Comparison of ENCODE assay signal across 8 cellular contexts in the genomic region with DNA sequence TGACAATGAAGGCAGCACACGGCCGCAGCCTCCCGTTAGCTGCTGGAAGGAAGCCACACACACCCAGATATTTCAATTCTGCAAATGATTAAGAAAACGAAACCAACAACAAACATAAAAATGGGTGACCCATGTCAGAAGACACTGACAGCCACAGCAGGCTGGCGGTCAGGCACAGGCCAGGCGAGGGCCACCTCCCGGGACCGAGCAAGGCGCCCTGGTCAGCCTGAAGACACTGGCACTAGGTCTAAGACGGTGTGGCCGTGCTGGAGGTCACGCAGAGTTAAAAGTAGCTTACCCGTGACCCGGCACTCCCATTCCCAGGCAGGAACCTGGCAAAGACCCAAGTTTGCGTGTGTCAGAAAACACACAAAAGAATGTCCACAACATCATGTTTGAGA.
DNase-seq lines count a peak whose midpoint lies in the region; ATAC-seq and TF ChIP-seq lines count a peak whose summit lies in the region.

No MANE protein-coding gene starts in this region.

- intact Hi-C loops in right lobe of liver (cut with DNase I): no loop called here
- intact Hi-C loops in transverse colon (cut with DNase I; ENCODE audit: low total_unique reads): no loop called here

- POLR2A ChIA-PET in activated CD4-positive, alpha-beta T cell treated with anti-CD3 and anti-CD28 coated beads, Interleukin-2, amount 10 ng/mL, durations not matched to agents 7 days and 5 days (lab: Charles Lee): interaction anchor here (0.6 kb wide), 1 partner anchor 8 kb away, joined by 3 read pairs; no protein-coding TSS in a partner anchor

- H3K9me3 ChIP-seq in right lobe of liver (no peaks in the 10 kb centered on the region), transverse colon (no peaks in the 10 kb centered on the region)

- H3K36me3 Mint-ChIP-seq in activated CD4-positive, alpha-beta T cell treated with anti-CD3 and anti-CD28 coated beads, Interleukin-2, amount 10 ng/mL, durations not matched to agents 7 days and 5 days (ENCODE audit: low read depth): peaks cover 43% of the 10 kb centered on the region

- peak overlapping the region; percentile 92 for H3K27ac Mint-ChIP-seq in activated CD4-positive, alpha-beta T cell treated with anti-CD3 and anti-CD28 coated beads, Interleukin-2, amount 10 ng/mL, durations not matched to agents 7 days and 5 days

- H3K4me1 ChIP-seq in right lobe of liver (peaks cover 0 to 20% (median 0%) of the 10 kb centered on the region in 4 donors), transverse colon (peaks cover 25 to 67% (median 39%) of the 10 kb centered on the region in 4 donors)

- H3K4me3 ChIP-seq in right lobe of liver (peak overlapping the region; percentile 2 to 55 (median 41)), transverse colon (peak overlapping the region in 3 of 4 donors; percentile 5 to 32 (median 19))

- H3K27me3 ChIP-seq in right lobe of liver (no peaks in the 10 kb centered on the region), transverse colon (no peaks in the 10 kb centered on the region)

- WGBS in right lobe of liver (ENCODE audit: insufficient coverage, low coverage, low lambda C conversion rate, missing lambda C conversion rate): 15% methylated on average over 11 of the region's 15 CpGs
- 23 to 34% methylated on average over 13 to 15 of the region's 15 CpGs for WGBS in transverse colon (ENCODE audit: low coverage in 1 of 2), 2 donors

- TF ChIP-seq POLR2A in right lobe of liver (IDR thresholded peaks at IDR 0.05): no peak
- TF ChIP-seq POLR2A in transverse colon (IDR thresholded peaks at IDR 0.05): no peak

- in situ Hi-C loops in transverse colon (cut with MboI; ENCODE audit: low pct_ligation_motif_present in 1 of 4, low pct_unique_long_range_greater_than_20kb in 1 of 4, low sequenced_read_pairs in 3 of 4): no loop called here

- H3K27me3 Mint-ChIP-seq in activated CD4-positive, alpha-beta T cell treated with anti-CD3 and anti-CD28 coated beads, Interleukin-2, amount 10 ng/mL, durations not matched to agents 7 days and 5 days: no peaks in the 10 kb centered on the region

- peak; percentile 73 to 87 (median 78) for ATAC-seq in right lobe of liver
- ATAC-seq in HG02642 (IDR thresholded peaks at IDR 0.05; ENCODE audit: poor library complexity, unreplicated experiment): no peak
- no peak for ATAC-seq in GM19035 (IDR thresholded peaks at IDR 0.05; ENCODE audit: unreplicated experiment)

- no peak for TF ChIP-seq EP300 in transverse colon (IDR thresholded peaks at IDR 0.05; ENCODE audit: low read depth)

- TF ChIP-seq CTCF in right lobe of liver (IDR thresholded peaks at IDR 0.05) (no peak), transverse colon (IDR thresholded peaks at IDR 0.05) (no peak)

- no peaks in the 10 kb centered on the region for H3K36me3 ChIP-seq in right lobe of liver
- H3K36me3 ChIP-seq in transverse colon: no peaks in the 10 kb centered on the region

- no peak for DNase-seq in activated CD4-positive, alpha-beta T cell treated with anti-CD3 and anti-CD28 coated beads, Interleukin-2, amount 10 ng/mL, durations not matched to agents 7 days and 5 days
- DNase-seq in activated CD4-positive, alpha-beta T cell treated with anti-CD3 and anti-CD28 coated beads for 1 hour: no peak
- DNase-seq in astrocyte of the hippocampus (ENCODE audit: low read depth, low spot score) (peak; percentile 62), right lobe of liver (peak; percentile 59 to 70 (median 60)), transverse colon (peak; percentile 54), dedifferentiated amniotic fluid mesenchymal stem cell (ENCODE audit: extremely low spot score) (no peak)

- CTCF ChIA-PET in activated CD4-positive, alpha-beta T cell treated with anti-CD3 and anti-CD28 coated beads, Interleukin-2, amount 10 ng/mL, durations not matched to agents 7 days and 5 days (lab: Charles Lee): interaction anchor here (0.7 to 1.0 kb wide), 2 partner anchors 9 to 16 kb away, joined by 3 to 4 read pairs; no protein-coding TSS in a partner anchor

- H3K4me3 Mint-ChIP-seq in activated CD4-positive, alpha-beta T cell treated with anti-CD3 and anti-CD28 coated beads, Interleukin-2, amount 10 ng/mL, durations not matched to agents 7 days and 5 days: peak overlapping the region; percentile 69

- peaks cover 77% of the 10 kb centered on the region for H3K4me1 Mint-ChIP-seq in activated CD4-positive, alpha-beta T cell treated with anti-CD3 and anti-CD28 coated beads, Interleukin-2, amount 10 ng/mL, durations not matched to agents 7 days and 5 days

- H3K9me3 Mint-ChIP-seq in activated CD4-positive, alpha-beta T cell treated with anti-CD3 and anti-CD28 coated beads, Interleukin-2, amount 10 ng/mL, durations not matched to agents 7 days and 5 days: peaks cover 10% of the 10 kb centered on the region

- peak overlapping the region; percentile 42 to 82 (median 67) for H3K27ac ChIP-seq in right lobe of liver
- H3K27ac ChIP-seq in transverse colon: peak overlapping the region; percentile 57 to 81 (median 72)

Comparison
In these comparisons a context has a peak if more than half of its experiments do, and no peak if none do; other contexts are left out.
1. DNase-seq: peak in astrocyte of the hippocampus (single experiment), right lobe of liver (3 of 3) and transverse colon (single experiment); none in activated CD4-positive, alpha-beta T cell treated with anti-CD3 and anti-CD28 coated beads, Interleukin-2, amount 10 ng/mL, durations not matched to agents 7 days and 5 days (single experiment), activated CD4-positive, alpha-beta T cell treated with anti-CD3 and anti-CD28 coated beads for 1 hour (single experiment) and dedifferentiated amniotic fluid mesenchymal stem cell (single experiment).
2. ATAC-seq: peak in right lobe of liver (4 of 4); none in HG02642 (single experiment) and GM19035 (single experiment).